ENCODE assay signal across 12 cellular contexts in genomic region chr22:32088121-32088520, GRCh38. TPM values are rescaled to one million over a fixed set of nuclear protein-coding genes. Genes with fewer than 3 reads are reported as not detected.
"Had no signal": no experiment of that assay in that cellular context is flagged by ENCODE, and none has a peak within 500 bp of the region (broad histone marks: within the 10 kb centered on the region; RNA-seq: fewer than 3 reads in every experiment).

No MANE protein-coding gene starts in this region.

RNA-seq across cellular contexts. Expression of gene SLC5A1, which starts 45.1 kb away (rescaled TPM):
- total RNA-seq: activated naive CD4-positive, alpha-beta T cell treated with anti-CD3 and anti-CD28 coated beads for 36 hours; activated naive CD4-positive, alpha-beta T cell treated with anti-CD3 and anti-CD28 coated beads, Interleukin-2, amount 50 U/mL, for 72 hours; activated naive CD8-positive, alpha-beta T cell treated with anti-CD3 and anti-CD28 coated beads for 36 hours; activated naive CD8-positive, alpha-beta T cell treated with anti-CD3 and anti-CD28 coated beads, Interleukin-2, amount 10 ng/mL, durations not matched to agents 7 days and 5 days; activated T-cell treated with anti-CD3 and anti-CD28 coated beads, Interleukin-2, amount 50 U/mL, for 4 hours; activated T-cell treated with anti-CD3 and anti-CD28 coated beads, Interleukin-2, amount 50 U/mL, for 72 hours; activated T-helper 1 cell treated with anti-CD3 and anti-CD28 coated beads, Interleukin-12 subunit alpha, Interleukin-12 subunit beta, Interleukin-2, Interleukin-4 antibody, amounts not matched to agents 30 ng/mL and 10 ng/mL and 1 ng/mL, durations not matched to agents 14 hours and 24 hours and 36 hours; activated T-helper 17 cell treated with anti-CD3 and anti-CD28 coated beads, Interleukin-2, amount 50 U/mL, for 72 hours; activated T-helper 2 cell treated with anti-CD3 and anti-CD28 coated beads, Interferon-gamma antibody, Interleukin-2, Interleukin-4, amounts not matched to agents 10 μg/mL and 5 μg/mL and 100 μg/mL, durations not matched to agents 14 hours and 24 hours and 36 hours; aorta; ascending aorta; astrocyte had no signal
